In genomic region chr6:133689863-133690262, GRCh38 we compare ENCODE assay signal across 27 cellular contexts.
A peak's percentile ranks its signal among the peaks of the same experiment; 100 is the strongest.
DNase-seq lines count a peak whose midpoint lies in the region; ATAC-seq, FAIRE-seq and TF ChIP-seq lines count a peak whose summit lies in the region.
"Had no signal": no experiment of that assay in that cellular context is flagged by ENCODE, and none has a peak within 500 bp of the region (broad histone marks: within the 10 kb centered on the region; RNA-seq: fewer than 3 reads in every experiment).

No MANE protein-coding gene starts in this region.

- H2AK9ac ChIP-seq in IMR-90 (replicated peaks; ENCODE audit: low read depth, low read length, poor library complexity) = no peak overlapping the region

- no peak overlapping the region for H3K27ac ChIP-seq in IMR-90 (ENCODE audit: insufficient read depth, low read length)
- H3K27ac ChIP-seq in left lung = no peak overlapping the region
- H3K27ac ChIP-seq: BLaER1 had no signal

- peaks cover 5% of the 10 kb centered on the region for H3K4me1 Mint-ChIP-seq in T-helper 17 cell
- H3K4me1 Mint-ChIP-seq: CD14-positive monocyte; CD4-positive, CD25-positive, alpha-beta regulatory T cell; CD8-positive, alpha-beta memory T cell had no signal

- H3K79me1 ChIP-seq in IMR-90 (ENCODE audit: low read depth in 1 of 2, low read length in 2 of 2) = no peaks in the 10 kb centered on the region

- H3K56ac ChIP-seq in IMR-90 (ENCODE audit: extremely low read depth, insufficient read depth, low read length) = no peak overlapping the region

- POLR2A ChIA-PET in IMR-90 (lab: Charles Lee; ENCODE audit: unreplicated experiment) = no interaction called here

- no peak for TF ChIP-seq RAD21 in IMR-90 (IDR thresholded peaks at IDR 0.05; ENCODE audit: low read length)

- no peak overlapping the region for H2BK20ac ChIP-seq in IMR-90 (ENCODE audit: low read depth, low read length)

- H3K14ac ChIP-seq in IMR-90 (replicated peaks; ENCODE audit: low read depth, low read length) = no peak overlapping the region

- H2BK15ac ChIP-seq in IMR-90 (ENCODE audit: low read depth, low read length) = no peak overlapping the region

- H4K20me1 ChIP-seq in IMR-90 (ENCODE audit: insufficient read depth, low read length) = no peaks in the 10 kb centered on the region
- H4K20me1 ChIP-seq: BLaER1 had no signal

- H4K5ac ChIP-seq in IMR-90 (ENCODE audit: low read depth, low read length) = no peak overlapping the region

- H3K36me3 ChIP-seq in IMR-90 (ENCODE audit: control insufficient read depth, insufficient read depth, low read length) (no peaks in the 10 kb centered on the region), bronchial epithelial cell (ENCODE audit: control insufficient read depth, insufficient read depth, low read length) (no peaks in the 10 kb centered on the region), left lung (no peaks in the 10 kb centered on the region)
- H3K36me3 ChIP-seq: BE2C, BLaER1 had no signal

- in situ Hi-C loops in IMR-90 (cut with MboI; ENCODE audit: low sequenced_read_pairs) = no loop called here

- no peaks in the 10 kb centered on the region for H3K27me3 ChIP-seq in IMR-90 (ENCODE audit: control insufficient read depth, insufficient read depth, low read length)
- H3K27me3 ChIP-seq in bronchial epithelial cell (ENCODE audit: control insufficient read depth, insufficient read depth, low read length) = no peaks in the 10 kb centered on the region
- no peaks in the 10 kb centered on the region for H3K27me3 ChIP-seq in left lung
- H3K27me3 ChIP-seq: BLaER1 had no signal

- 40% methylated on average over 1 of the region's 5 CpGs; no CpG with 5 or more reads in 1 of the 2 experiments for WGBS in IMR-90 (ENCODE audit: extremely low coverage in 2 of 2, insufficient read length in 1 of 2), 2 experiments

- DNase-seq in IMR-90 = no peak
- DNase-seq in T-helper 17 cell = no peak
- DNase-seq in bronchial epithelial cell (ENCODE audit: low read depth) = no peak
- DNase-seq in left lung = no peak
- no peak for DNase-seq in SKM-1 treated with dmso at 0.1 percent for 144 hours (lab: John Stamatoyannopoulos, UW; ENCODE audit: unreplicated experiment)
- DNase-seq in H4 (ENCODE audit: low spot score) = no peak
- DNase-seq: 8988T; ACHN; BE2C; C1 segment of cervical spinal cord; CD4-positive, alpha-beta memory T cell; CD4-positive, CD25-positive, alpha-beta regulatory T cell; CD8-positive, alpha-beta memory T cell; COR-L47; DMS 273 treated with DMSO at 0.1 percent for 48 hours; DMS153; DMS53; DMS79; DND-41; EL; GDM1 had no signal

- no peak overlapping the region for H2AFZ ChIP-seq in IMR-90 (replicated peaks; ENCODE audit: low read length, poor library complexity)

- H4K8ac ChIP-seq in IMR-90 (ENCODE audit: low read depth in 2 of 2, low read length in 2 of 2) = no peak overlapping the region

- H3K4me3 Mint-ChIP-seq in T-helper 17 cell = no peak overlapping the region
- H3K4me3 Mint-ChIP-seq: CD14-positive monocyte; CD4-positive, alpha-beta memory T cell; CD4-positive, CD25-positive, alpha-beta regulatory T cell; CD8-positive, alpha-beta memory T cell had no signal

- H3K4me1 ChIP-seq in IMR-90 (ENCODE audit: control insufficient read depth, insufficient read depth, low read length) (no peaks in the 10 kb centered on the region), left lung (no peaks in the 10 kb centered on the region)
- H3K4me1 ChIP-seq: BE2C, BLaER1 had no signal

- no peak overlapping the region for H4K91ac ChIP-seq in IMR-90 (ENCODE audit: insufficient read depth, low read depth, low read length)

- CTCF ChIA-PET in IMR-90 (lab: Yijun Ruan, JAX) = no interaction called here

- peak; percentile 32 for FAIRE-seq in bronchial epithelial cell (lab: Jason Lieb, UNC)
- FAIRE-seq: A204.1, GM12878, GM12892, GM19239 had no signal

- H3K18ac ChIP-seq in IMR-90 (ENCODE audit: low read depth, low read length) = no peak overlapping the region

- H3K9me3 ChIP-seq in IMR-90 (ENCODE audit: control insufficient read depth, insufficient read depth, low read length) (no peaks in the 10 kb centered on the region; the same call in 1 of the 2 replicates), T-helper 17 cell (ENCODE audit: control insufficient read depth, low read length, poor library complexity, severe bottlenecking) (no peaks in the 10 kb centered on the region), left lung (no peaks in the 10 kb centered on the region)
- H3K9me3 ChIP-seq: BE2C had no signal

- H3K36me3 Mint-ChIP-seq in T-helper 17 cell (ENCODE audit: low read depth) = no peaks in the 10 kb centered on the region
- H3K36me3 Mint-ChIP-seq: CD14-positive monocyte; CD4-positive, alpha-beta memory T cell; CD4-positive, CD25-positive, alpha-beta regulatory T cell had no signal

- no peak overlapping the region for H3K9ac ChIP-seq in IMR-90 (ENCODE audit: low read depth, low read length)
- H3K9ac ChIP-seq: BLaER1 had no signal

- H3K4me3 ChIP-seq in IMR-90 (ENCODE audit: insufficient read depth, low read depth, low read length) = no peak overlapping the region
- no peak overlapping the region for H3K4me3 ChIP-seq in bronchial epithelial cell (ENCODE audit: low read depth, low read length)
- H3K4me3 ChIP-seq in left lung = no peak overlapping the region
- H3K4me3 ChIP-seq: BLaER1, GM12878 had no signal

- no peak overlapping the region for H3K4ac ChIP-seq in IMR-90 (ENCODE audit: low read depth, low read length)

- TF ChIP-seq POLR2A in IMR-90 (IDR thresholded peaks at IDR 0.05; ENCODE audit: low read depth, low read length) = no peak

- H2BK5ac ChIP-seq in IMR-90 (ENCODE audit: low read depth, low read length, poor library complexity, severe bottlenecking) = no peak overlapping the region

- H3K27ac Mint-ChIP-seq in T-helper 17 cell = no peak overlapping the region
- H3K27ac Mint-ChIP-seq: CD14-positive monocyte; CD4-positive, alpha-beta memory T cell; CD4-positive, CD25-positive, alpha-beta regulatory T cell had no signal

- H3K23ac ChIP-seq in IMR-90 (ENCODE audit: low read depth, low read length) = no peak overlapping the region

- 0 out of 2 replicates have a peak overlapping the region, but pooled peaks have one; percentile 33 for H2AK5ac ChIP-seq in IMR-90 (ENCODE audit: low read depth, low read length)

- no peaks in the 10 kb centered on the region for H3K27me3 Mint-ChIP-seq in T-helper 17 cell
- H3K27me3 Mint-ChIP-seq: CD4-positive, CD25-positive, alpha-beta regulatory T cell had no signal

- no peaks in the 10 kb centered on the region for H3K9me1 ChIP-seq in IMR-90 (ENCODE audit: insufficient read depth, low read length)

- H3K4me2 ChIP-seq in IMR-90 (ENCODE audit: low read depth, low read length) = no peak overlapping the region
- H3K4me2 ChIP-seq: BLaER1 had no signal

- BruUV-seq in IMR-90 (replicated peaks; lab: Mats Ljungman, UMichigan) = no TSS peak

- no peak overlapping the region for H2BK120ac ChIP-seq in IMR-90 (ENCODE audit: low read depth, low read length)

- no peak for ATAC-seq in IMR-90 (ENCODE audit: low read depth)
- peak; percentile 49 for ATAC-seq in T-helper 17 cell
- no peak for ATAC-seq in left lung
- ATAC-seq: GM12878 had no signal

- intact Hi-C loops in IMR-90 (cut with micrococcal nuclease) = no loop called here
- intact Hi-C loops in left lung (cut with DNase I) = no loop called here

- TF ChIP-seq CTCF in IMR-90 (conservative IDR thresholded peaks at IDR 0.05; ENCODE audit: low read depth, low read length) = no peak
- no peak for TF ChIP-seq CTCF in bronchial epithelial cell (IDR thresholded peaks at IDR 0.05; ENCODE audit: insufficient read depth, low read length, severe bottlenecking)
- TF ChIP-seq CTCF in left lung (IDR thresholded peaks at IDR 0.05) = no peak

- dilution Hi-C loops in IMR-90 (cut with HindIII; ENCODE audit: low sequenced_read_pairs, unreplicated experiment) = no loop called here

TF ChIP-seq in IMR-90, 13 proteins besides CTCF, POLR2A, EP300 and RAD21:
- TF ChIP-seq NFE2L2 (IDR thresholded peaks at IDR 0.05; ENCODE audit: low read depth, low read length) (no peak), ELK1 (IDR thresholded peaks at IDR 0.05; ENCODE audit: borderline replicate concordance, low read depth, low read length) (no peak), RCOR1 (IDR thresholded peaks at IDR 0.05; ENCODE audit: insufficient replicate concordance, low read length) (no peak), RFX5 (IDR thresholded peaks at IDR 0.05; ENCODE audit: low read depth, low read length) (no peak), SMC3 (IDR thresholded peaks at IDR 0.05; ENCODE audit: low read depth, low read length) (no peak), CHD1 (IDR thresholded peaks at IDR 0.05; ENCODE audit: low read depth, low read length) (no peak), BHLHE40 (IDR thresholded peaks at IDR 0.05; ENCODE audit: low read depth, low read length) (no peak), MAZ (IDR thresholded peaks at IDR 0.05; ENCODE audit: borderline replicate concordance, low read depth, low read length) (no peak), MXI1 (IDR thresholded peaks at IDR 0.05; ENCODE audit: borderline replicate concordance, low read depth, low read length) (no peak), FOS (IDR thresholded peaks at IDR 0.05; ENCODE audit: low read depth, low read length) (no peak), USF2 (IDR thresholded peaks at IDR 0.05; ENCODE audit: low read depth, low read length) (no peak), MAFK (IDR thresholded peaks at IDR 0.05; ENCODE audit: low read depth, low read length) (no peak), CEBPB (IDR thresholded peaks at IDR 0.05; ENCODE audit: low read depth, low read length) (no peak)
